In genomic region chr1:6987940-6988339, GRCh38 we compare ENCODE assay signal across 13 cellular contexts.
"Had no signal": no experiment of that assay in that cellular context is flagged by ENCODE, and none has a peak within 500 bp of the region (broad histone marks: within the 10 kb centered on the region; RNA-seq: fewer than 3 reads in every experiment).

No MANE protein-coding gene starts in this region.

- H3K4me3 ChIP-seq: ascending aorta had no signal

- H3K36me3 Mint-ChIP-seq: activated naive CD4-positive, alpha-beta T cell treated with anti-CD3 and anti-CD28 coated beads, Interleukin-2, amount 50 U/mL, for 24 hours; naive thymus-derived CD8-positive, alpha-beta T cell; stimulated activated naive B cell treated with anti-CD40 and anti-IgM and Interleukin-4, amounts not matched to agents 10 μg/mL and 1 μg/mL and 100 μg/mL, for 72 hours had no signal

- H3K9me3 Mint-ChIP-seq: activated naive CD4-positive, alpha-beta T cell treated with anti-CD3 and anti-CD28 coated beads, Interleukin-2, amount 50 U/mL, for 24 hours; activated T-cell treated with anti-CD3 and anti-CD28 coated beads, Interleukin-2, amount 50 U/mL, for 72 hours; dendritic cell treated with granulocyte-macrophage colony-stimulating factor and Interleukin-4, amounts not matched to agents 40 ng/mL and 50 ng/mL, for 4 days; T-helper 1 cell treated with Interleukin-12 subunit alpha and Interleukin-12 subunit beta and Interleukin-4 antibody, amounts not matched to agents 30 μg/mL and 1 μg/mL, for 36 hours had no signal

- H3K4me3 Mint-ChIP-seq: activated naive CD4-positive, alpha-beta T cell treated with anti-CD3 and anti-CD28 coated beads, Interleukin-2, amount 50 U/mL, for 24 hours; activated T-cell treated with anti-CD3 and anti-CD28 coated beads, Interleukin-2, amount 50 U/mL, for 72 hours; dendritic cell treated with granulocyte-macrophage colony-stimulating factor and Interleukin-4, amounts not matched to agents 40 ng/mL and 50 ng/mL, for 4 days; naive thymus-derived CD8-positive, alpha-beta T cell; stimulated activated naive B cell treated with anti-CD40 and anti-IgM and Interleukin-4, amounts not matched to agents 10 μg/mL and 1 μg/mL and 100 μg/mL, for 72 hours; T-helper 1 cell treated with Interleukin-12 subunit alpha and Interleukin-12 subunit beta and Interleukin-4 antibody, amounts not matched to agents 30 μg/mL and 1 μg/mL, for 36 hours had no signal

- H3K4me1 Mint-ChIP-seq: activated naive CD4-positive, alpha-beta T cell treated with anti-CD3 and anti-CD28 coated beads, Interleukin-2, amount 50 U/mL, for 24 hours; naive thymus-derived CD8-positive, alpha-beta T cell; stimulated activated naive B cell treated with anti-CD40 and anti-IgM and Interleukin-4, amounts not matched to agents 10 μg/mL and 1 μg/mL and 100 μg/mL, for 72 hours had no signal

- H3K27ac Mint-ChIP-seq: activated naive CD4-positive, alpha-beta T cell treated with anti-CD3 and anti-CD28 coated beads, Interleukin-2, amount 50 U/mL, for 24 hours; activated T-cell treated with anti-CD3 and anti-CD28 coated beads, Interleukin-2, amount 50 U/mL, for 72 hours; dendritic cell treated with granulocyte-macrophage colony-stimulating factor and Interleukin-4, amounts not matched to agents 40 ng/mL and 50 ng/mL, for 4 days; naive thymus-derived CD8-positive, alpha-beta T cell; stimulated activated naive B cell treated with anti-CD40 and anti-IgM and Interleukin-4, amounts not matched to agents 10 μg/mL and 1 μg/mL and 100 μg/mL, for 72 hours; T-helper 1 cell treated with Interleukin-12 subunit alpha and Interleukin-12 subunit beta and Interleukin-4 antibody, amounts not matched to agents 30 μg/mL and 1 μg/mL, for 36 hours had no signal

- H3K27me3 Mint-ChIP-seq: dendritic cell treated with granulocyte-macrophage colony-stimulating factor and Interleukin-4, amounts not matched to agents 40 ng/mL and 50 ng/mL, for 4 days had no signal

- DNase-seq: activated CD4-positive, alpha-beta T cell treated with anti-CD3 and anti-CD28 coated beads, Interleukin-2, amount 50 U/mL, for 4 hours; activated effector memory CD4-positive, alpha-beta T cell treated with anti-CD3 and anti-CD28 coated beads, Interleukin-2, amount 50 U/mL, for 16 hours; activated T-cell treated with anti-CD3 and anti-CD28 coated beads, Interleukin-2, amount 50 U/mL, for 72 hours; effector memory CD4-positive, alpha-beta T cell; mesenchymal stem cell; naive thymus-derived CD8-positive, alpha-beta T cell; nucleus accumbens; retina; stimulated activated naive B cell treated with anti-CD40 and anti-IgM and Interleukin-4, amounts not matched to agents 10 μg/mL and 1 μg/mL and 100 μg/mL, for 72 hours had no signal

- ATAC-seq: activated T-cell treated with anti-CD3 and anti-CD28 coated beads, Interleukin-2, amount 50 U/mL, for 72 hours; naive thymus-derived CD8-positive, alpha-beta T cell; stimulated activated naive B cell treated with anti-CD40 and anti-IgM and Interleukin-4, amounts not matched to agents 10 μg/mL and 1 μg/mL and 100 μg/mL, for 72 hours had no signal
